In genomic region chr1:115183158-115183557, GRCh38 we compare ENCODE assay signal across 1 cellular context.
TF ChIP-seq lines count a peak whose summit lies in the region.

No MANE protein-coding gene starts in this region.

TF ChIP-seq in IMR-90, 13 proteins besides CTCF, POLR2A, EP300 and RAD21:
- TF ChIP-seq MXI1 (IDR thresholded peaks at IDR 0.05; ENCODE audit: borderline replicate concordance, low read depth, low read length) (no peak), RFX5 (IDR thresholded peaks at IDR 0.05; ENCODE audit: low read depth, low read length) (no peak), SMC3 (IDR thresholded peaks at IDR 0.05; ENCODE audit: low read depth, low read length) (no peak), RCOR1 (IDR thresholded peaks at IDR 0.05; ENCODE audit: insufficient replicate concordance, low read length) (no peak), CEBPB (IDR thresholded peaks at IDR 0.05; ENCODE audit: low read depth, low read length) (no peak), CHD1 (IDR thresholded peaks at IDR 0.05; ENCODE audit: low read depth, low read length) (no peak), ELK1 (IDR thresholded peaks at IDR 0.05; ENCODE audit: borderline replicate concordance, low read depth, low read length) (no peak), FOS (IDR thresholded peaks at IDR 0.05; ENCODE audit: low read depth, low read length) (no peak), MAFK (IDR thresholded peaks at IDR 0.05; ENCODE audit: low read depth, low read length) (no peak), BHLHE40 (IDR thresholded peaks at IDR 0.05; ENCODE audit: low read depth, low read length) (no peak)
